13 cellular contexts compared by ENCODE assay signal in genomic region chr2:159557437-159558034, GRCh38. TPM values are rescaled to one million over a fixed set of nuclear protein-coding genes. Genes with fewer than 3 reads are reported as not detected.
DNase-seq lines count a peak whose midpoint lies in the region; ATAC-seq, FAIRE-seq and TF ChIP-seq lines count a peak whose summit lies in the region.
"Had no signal": no experiment of that assay in that cellular context is flagged by ENCODE, and none has a peak within 500 bp of the region (broad histone marks: within the 10 kb centered on the region; RNA-seq: fewer than 3 reads in every experiment).

No MANE protein-coding gene starts in this region.

- H3K36me3 ChIP-seq in RWPE2 (ENCODE audit: low read depth) (no peaks in the 10 kb centered on the region), small intestine (ENCODE audit: control insufficient read depth in 2 of 2, insufficient read depth in 2 of 2, low read length in 2 of 2) (no peaks in the 10 kb centered on the region)

- WGBS in small intestine, 3 donors, result 62 to 73% (median 66%) methylated on average over 5 of the region's 5 CpGs

- H3K4me3 ChIP-seq in RWPE2 (ENCODE audit: severe bottlenecking) (no peak overlapping the region), small intestine (ENCODE audit: low read depth in 1 of 2, low read length in 2 of 2) (no peak overlapping the region)
- H3K4me3 ChIP-seq: BLaER1, skin epidermis had no signal

- H3K4me1 ChIP-seq in RWPE2 (ENCODE audit: insufficient read depth, poor library complexity, severe bottlenecking), result peaks cover 6% of the 10 kb centered on the region
- H3K4me1 ChIP-seq in small intestine (ENCODE audit: control insufficient read depth in 2 of 2, insufficient read depth in 1 of 2, low read depth in 1 of 2, low read length in 1 of 2), result no peaks in the 10 kb centered on the region
- H3K4me1 ChIP-seq: BLaER1 had no signal

- no peak for FAIRE-seq in small intestine (lab: Jason Lieb, UNC)
- no peak for FAIRE-seq in RCC 7860 (lab: Jason Lieb, UNC)
- FAIRE-seq: endometrium had no signal

- DNase-seq in SIG-M5 treated with dmso at 0.1 percent for 504 hours (lab: John Stamatoyannopoulos, UW; ENCODE audit: unreplicated experiment) (peak; percentile 27), SIG-M5 (lab: John Stamatoyannopoulos, UW) (no peak), RWPE2 (ENCODE audit: low spot score) (no peak), globus pallidus (ENCODE audit: low spot score) (peak; percentile 5), small intestine (peak; percentile 56), RCC 7860 (ENCODE audit: low spot score) (no peak)
- DNase-seq: activated CD8-positive, alpha-beta T cell treated with anti-CD3 and anti-CD28 coated beads, Interleukin-2, amount 10 ng/mL, durations not matched to agents 7 days and 5 days; NCI-H1436 treated with DMSO at 0.1 percent for 48 hours had no signal

- H3K27ac ChIP-seq in RWPE2 (ENCODE audit: poor library complexity, severe bottlenecking) (no peak overlapping the region), small intestine (ENCODE audit: low read depth in 1 of 2, low read length in 1 of 2) (no peak overlapping the region)
- H3K27ac ChIP-seq: BLaER1, skin epidermis had no signal

- H3K9me3 ChIP-seq in RWPE2 (ENCODE audit: severe bottlenecking), result no peaks in the 10 kb centered on the region
- no peaks in the 10 kb centered on the region for H3K9me3 ChIP-seq in small intestine (ENCODE audit: control insufficient read depth, low read depth)
- H3K9me3 ChIP-seq: BLaER1 had no signal

- peak; percentile 83 for ATAC-seq in RWPE2 (ENCODE audit: low read depth)
- ATAC-seq in HG03045 (IDR thresholded peaks at IDR 0.05; ENCODE audit: unreplicated experiment), result no peak
- no peak for ATAC-seq in activated CD4-positive, CD25-positive, alpha-beta regulatory T cell treated with anti-CD3 and anti-CD28 coated beads, Interleukin-2, amount 50 U/mL, for 24 hours
- ATAC-seq: activated CD8-positive, alpha-beta T cell treated with anti-CD3 and anti-CD28 coated beads, Interleukin-2, amount 10 ng/mL, durations not matched to agents 7 days and 5 days had no signal

- TF ChIP-seq CTCF in RWPE2 (IDR thresholded peaks at IDR 0.05; ENCODE audit: poor library complexity, severe bottlenecking), result peak; percentile 81

- H3K27me3 ChIP-seq in RWPE2 (ENCODE audit: insufficient read depth, poor library complexity, severe bottlenecking) (no peaks in the 10 kb centered on the region), small intestine (ENCODE audit: control insufficient read depth in 2 of 2, insufficient read depth in 2 of 2, low read length in 2 of 2) (no peaks in the 10 kb centered on the region)
- H3K27me3 ChIP-seq: BLaER1 had no signal

RNA-seq across cellular contexts. Expression of gene BAZ2B, which starts 58.8 kb away (rescaled TPM):
- polyA plus RNA-seq in small intestine, result 10 to 100 TPM; 12.2 to 16.3 (median 15.7) TPM

Comparison
In these comparisons a context has a peak if more than half of its experiments do, and no peak if none do; other contexts are left out.
1. DNase-seq: peak in SIG-M5 treated with dmso at 0.1 percent for 504 hours (single experiment), globus pallidus (single experiment) and small intestine (single experiment); none in SIG-M5 (single experiment), RWPE2 (single experiment) and RCC 7860 (single experiment).